10 cellular contexts compared by ENCODE assay signal in the genomic region with DNA sequence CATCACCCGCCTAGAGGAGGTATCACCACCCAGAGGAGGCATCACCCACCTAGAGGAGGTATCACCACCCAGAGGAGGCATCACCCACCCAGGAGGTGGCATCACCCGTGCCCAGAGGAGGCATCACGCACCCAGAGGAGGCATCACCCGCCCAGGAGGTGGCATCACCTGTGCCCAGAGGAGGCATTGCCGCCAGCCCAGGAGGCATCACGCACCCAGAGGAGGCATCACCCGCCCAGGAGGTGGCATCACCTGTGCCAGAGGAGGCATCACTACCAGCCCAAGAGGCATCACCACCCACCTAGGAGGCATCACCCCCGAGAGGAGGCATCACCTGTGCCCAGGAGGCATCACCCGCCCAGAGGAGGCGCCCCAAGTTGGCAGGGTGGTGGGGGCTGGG. TPM values are rescaled to one million over a fixed set of nuclear protein-coding genes. Genes with fewer than 3 reads are reported as not detected.
DNase-seq lines count a peak whose midpoint lies in the region; ATAC-seq, FAIRE-seq and TF ChIP-seq lines count a peak whose summit lies in the region.
"Had no signal": no experiment of that assay in that cellular context is flagged by ENCODE, and none has a peak within 500 bp of the region (broad histone marks: within the 10 kb centered on the region; RNA-seq: fewer than 3 reads in every experiment).

No MANE protein-coding gene starts in this region.

- peak overlapping the region; percentile 97 for H3K27ac Mint-ChIP-seq in CD4-positive, alpha-beta T cell
- H3K27ac Mint-ChIP-seq in T-helper 17 cell: no peak overlapping the region
- peak overlapping the region in 1 of 2 donors; percentile 56 for H3K27ac Mint-ChIP-seq in effector memory CD8-positive, alpha-beta T cell
- H3K27ac Mint-ChIP-seq in osteocyte (ENCODE audit: unreplicated experiment): no peak overlapping the region

- FAIRE-seq in GM19239 (lab: Jason Lieb, UNC): no peak

- H3K4me1 Mint-ChIP-seq in CD4-positive, alpha-beta T cell (ENCODE audit: low read depth): peaks cover 51% of the 10 kb centered on the region
- H3K4me1 Mint-ChIP-seq in T-helper 17 cell: peaks cover 35% of the 10 kb centered on the region
- peaks cover 23 to 45% of the 10 kb centered on the region in 2 donors for H3K4me1 Mint-ChIP-seq in effector memory CD8-positive, alpha-beta T cell (ENCODE audit: low read depth in 2 of 2)
- peaks cover 34% of the 10 kb centered on the region for H3K4me1 Mint-ChIP-seq in osteocyte (ENCODE audit: unreplicated experiment)

- no peaks in the 10 kb centered on the region for H3K27me3 ChIP-seq in CD4-positive, alpha-beta T cell (ENCODE audit: control insufficient read depth, insufficient read depth, low read length)

- TF ChIP-seq CTCF in CD4-positive, alpha-beta T cell (IDR thresholded peaks at IDR 0.05): no peak
- no peak for TF ChIP-seq CTCF in osteocyte (IDR thresholded peaks at IDR 0.05)

- CTCF ChIA-PET in CD4-positive, alpha-beta T cell (lab: Charles Lee): no interaction called here

- POLR2A ChIA-PET in CD4-positive, alpha-beta T cell (lab: Charles Lee): no interaction called here

- H3K27me3 Mint-ChIP-seq in CD4-positive, alpha-beta T cell: no peaks in the 10 kb centered on the region
- H3K27me3 Mint-ChIP-seq in T-helper 17 cell: no peaks in the 10 kb centered on the region
- no peaks in the 10 kb centered on the region for H3K27me3 Mint-ChIP-seq in effector memory CD8-positive, alpha-beta T cell
- no peaks in the 10 kb centered on the region for H3K27me3 Mint-ChIP-seq in osteocyte (ENCODE audit: unreplicated experiment)

- no peak for ATAC-seq in CD4-positive, alpha-beta T cell (ENCODE audit: poor library complexity)
- ATAC-seq in T-helper 17 cell: no peak
- ATAC-seq in effector memory CD8-positive, alpha-beta T cell (replicated peaks): no peak
- ATAC-seq in GM21367 (IDR thresholded peaks at IDR 0.05; ENCODE audit: unreplicated experiment): no peak

- intact Hi-C loops in CD4-positive, alpha-beta T cell (cut with DNase I, micrococcal nuclease): loop anchor here in 1 of 2 experiments (10.0 kb wide), 1 partner anchor 138 kb away; a partner anchor contains a TSS

- no peaks in the 10 kb centered on the region for H3K9me3 ChIP-seq in CD4-positive, alpha-beta T cell (ENCODE audit: control insufficient read depth, low read length)
- no peaks in the 10 kb centered on the region for H3K9me3 ChIP-seq in T-helper 17 cell (ENCODE audit: control insufficient read depth, low read length, poor library complexity, severe bottlenecking)

- no peak overlapping the region for H3K27ac ChIP-seq in CD4-positive, alpha-beta T cell (ENCODE audit: low read depth, low read length)
- H3K27ac ChIP-seq: PC-9 had no signal

- H3K4me3 Mint-ChIP-seq in CD4-positive, alpha-beta T cell: peak overlapping the region; percentile 91
- peak overlapping the region; percentile 88 for H3K4me3 Mint-ChIP-seq in T-helper 17 cell
- peak overlapping the region; percentile 82 to 87 for H3K4me3 Mint-ChIP-seq in effector memory CD8-positive, alpha-beta T cell
- peak overlapping the region; percentile 80 for H3K4me3 Mint-ChIP-seq in osteocyte (ENCODE audit: unreplicated experiment)

- H3K36me3 Mint-ChIP-seq in CD4-positive, alpha-beta T cell (ENCODE audit: low read depth): no peaks in the 10 kb centered on the region
- H3K36me3 Mint-ChIP-seq in T-helper 17 cell (ENCODE audit: low read depth) (no peaks in the 10 kb centered on the region), osteocyte (ENCODE audit: unreplicated experiment) (peaks cover 6% of the 10 kb centered on the region)
- H3K36me3 Mint-ChIP-seq in effector memory CD8-positive, alpha-beta T cell (ENCODE audit: insufficient read depth): peaks cover 37% of the 10 kb centered on the region

- no peaks in the 10 kb centered on the region for H3K9me3 Mint-ChIP-seq in CD4-positive, alpha-beta T cell
- H3K9me3 Mint-ChIP-seq in effector memory CD8-positive, alpha-beta T cell: no peaks in the 10 kb centered on the region
- no peaks in the 10 kb centered on the region for H3K9me3 Mint-ChIP-seq in osteocyte (ENCODE audit: unreplicated experiment)

- peak in 3 of 10 experiments; percentile 25 to 43 (median 30) for DNase-seq in CD4-positive, alpha-beta T cell
- DNase-seq in T-helper 17 cell: no peak
- DNase-seq in effector memory CD8-positive, alpha-beta T cell: no peak
- DNase-seq in osteocyte (ENCODE audit: extremely low spot score, unreplicated experiment): no peak
- DNase-seq in epidermal melanocyte (ENCODE audit: insufficient read length, low spot score): no peak
- DNase-seq in GM19239 (ENCODE audit: insufficient read length, low spot score): no peak
- DNase-seq in COR-L47 (lab: John Stamatoyannopoulos, UW): no peak
- DNase-seq: DMS79, PC-9 had no signal

RNA-seq across cellular contexts. Expression of a gene that starts 2.6 kb away (rescaled TPM):
- 10 to 100 TPM; 30.8 to 34.2 TPM for total RNA-seq in CD4-positive, alpha-beta T cell
- 10 to 100 TPM; 31.7 to 37.5 TPM for total RNA-seq in T-helper 17 cell
- total RNA-seq in osteocyte: 44.9 and 53.6 TPM in 2 replicates
